2 cellular contexts compared by ENCODE assay signal in genomic region chr7:75951506-75951905, GRCh38.
TF ChIP-seq lines count a peak whose summit lies in the region.

No MANE protein-coding gene starts in this region.

TF ChIP-seq in endothelial cell of umbilical vein, 7 proteins besides CTCF, POLR2A, EP300 and RAD21:
- TF ChIP-seq MAX (IDR thresholded peaks at IDR 0.05; ENCODE audit: insufficient read depth, insufficient read length), result no peak
- no peak for TF ChIP-seq POLR2AphosphoS5 (IDR thresholded peaks at IDR 0.05; ENCODE audit: insufficient read depth, low read depth, low read length)
- no peak for TF ChIP-seq JUN (IDR thresholded peaks at IDR 0.05; ENCODE audit: borderline replicate concordance, insufficient read depth, insufficient read length, low read depth)
- TF ChIP-seq MYC (IDR thresholded peaks at IDR 0.05; ENCODE audit: low read depth, low read length), result no peak

TF ChIP-seq in WTC11, 78 proteins besides CTCF, POLR2A, EP300 and RAD21:
- TF ChIP-seq ZNF671 (CRISPR knock-in tag; IDR thresholded peaks at IDR 0.05), result no peak
- TF ChIP-seq HMGA2 (CRISPR knock-in tag; IDR thresholded peaks at IDR 0.05), result no peak
- TF ChIP-seq RELA (CRISPR knock-in tag; IDR thresholded peaks at IDR 0.05; ENCODE audit: borderline replicate concordance), result no peak
- no peak for TF ChIP-seq NR1H2 (CRISPR knock-in tag; IDR thresholded peaks at IDR 0.05)
- no peak for TF ChIP-seq OVOL2 (CRISPR knock-in tag; IDR thresholded peaks at IDR 0.05; ENCODE audit: borderline replicate concordance)
- TF ChIP-seq ZNF281 (CRISPR knock-in tag; IDR thresholded peaks at IDR 0.05), result no peak
- TF ChIP-seq SOX15 (CRISPR knock-in tag; IDR thresholded peaks at IDR 0.05), result no peak
- TF ChIP-seq ZNF138 (CRISPR knock-in tag; conservative IDR thresholded peaks at IDR 0.05), result no peak
- TF ChIP-seq KAT7 (CRISPR knock-in tag; IDR thresholded peaks at IDR 0.05; ENCODE audit: borderline replicate concordance), result no peak
TF ChIP-seq in WTC11: peak in this region for 0.
